In genomic region chr1:231603598-231604275, GRCh38 we compare ENCODE assay signal across 8 cellular contexts. TPM values are rescaled to one million over a fixed set of nuclear protein-coding genes. Genes with fewer than 3 reads are reported as not detected.
DNase-seq lines count a peak whose midpoint lies in the region; ATAC-seq, FAIRE-seq and TF ChIP-seq lines count a peak whose summit lies in the region.

No MANE protein-coding gene starts in this region.

- TF ChIP-seq EP300 in esophagus muscularis mucosa (IDR thresholded peaks at IDR 0.05) = no peak

- DNase-seq in AG10803 (ENCODE audit: low read depth) = peak; percentile 47
- peak; percentile 27 for DNase-seq in GM12891 (ENCODE audit: insufficient read length, low spot score)
- DNase-seq in NCI-H226 = peak; percentile 6
- peak; percentile 36 for DNase-seq in activated CD4-positive, CD25-positive, alpha-beta regulatory T cell treated with anti-CD3 and anti-CD28 coated beads, Interleukin-2, amount 50 U/mL, for 72 hours
- no peak for DNase-seq in esophagus muscularis mucosa (ENCODE audit: extremely low spot score)
- peak; percentile 13 to 72 (median 67) for DNase-seq in naive thymus-derived CD4-positive, alpha-beta T cell

- H3K9me3 Mint-ChIP-seq in naive thymus-derived CD4-positive, alpha-beta T cell = no peaks in the 10 kb centered on the region

- H3K27ac Mint-ChIP-seq in naive thymus-derived CD4-positive, alpha-beta T cell = peak overlapping the region; percentile 79 to 96 (median 87)

- peaks cover 0 to 18% (median 0%) of the 10 kb centered on the region in 5 donors for H3K27me3 Mint-ChIP-seq in naive thymus-derived CD4-positive, alpha-beta T cell

- no peaks in the 10 kb centered on the region for H3K9me3 ChIP-seq in esophagus muscularis mucosa
- H3K9me3 ChIP-seq in naive thymus-derived CD4-positive, alpha-beta T cell (ENCODE audit: control insufficient read depth in 2 of 3, low read length in 3 of 3) = no peaks in the 10 kb centered on the region

- peaks cover 8 to 19% (median 11%) of the 10 kb centered on the region in 7 donors for H3K4me1 Mint-ChIP-seq in naive thymus-derived CD4-positive, alpha-beta T cell

- H3K4me1 ChIP-seq in esophagus muscularis mucosa = peaks cover 6 to 35% (median 25%) of the 10 kb centered on the region in 4 donors
- no peaks in the 10 kb centered on the region for H3K4me1 ChIP-seq in naive thymus-derived CD4-positive, alpha-beta T cell (ENCODE audit: control insufficient read depth in 2 of 2, insufficient read depth in 2 of 2, low read length in 2 of 2)

- H3K4me3 ChIP-seq in AG10803 (ENCODE audit: low read length) = peak overlapping the region; percentile 62
- H3K4me3 ChIP-seq in esophagus muscularis mucosa = peak overlapping the region; percentile 44 to 54 (median 53)
- H3K4me3 ChIP-seq in naive thymus-derived CD4-positive, alpha-beta T cell (ENCODE audit: low read length) = peak overlapping the region; percentile 67

- H3K36me3 ChIP-seq in esophagus muscularis mucosa = no peaks in the 10 kb centered on the region
- H3K36me3 ChIP-seq in naive thymus-derived CD4-positive, alpha-beta T cell (ENCODE audit: control insufficient read depth in 2 of 3, insufficient read depth in 3 of 3, low read length in 3 of 3) = no peaks in the 10 kb centered on the region

- H3K27ac ChIP-seq in esophagus muscularis mucosa (replicated peaks in 1 of 4) = peak overlapping the region in 1 of 4 donors; percentile 42
- peak overlapping the region; percentile 70 for H3K27ac ChIP-seq in naive thymus-derived CD4-positive, alpha-beta T cell (ENCODE audit: low read depth, low read length)

- TF ChIP-seq POLR2A in GM12891 (IDR thresholded peaks at IDR 0.05; ENCODE audit: low read depth, low read length) (no peak), esophagus muscularis mucosa (IDR thresholded peaks at IDR 0.05; ENCODE audit: low read depth) (no peak)

- CTCF ChIA-PET in naive thymus-derived CD4-positive, alpha-beta T cell (lab: Charles Lee) = interaction anchor here (0.7 to 1.2 kb wide), 5 partner anchors 65 to 286 kb away, joined by 3 to 10 read pairs (median 5); no protein-coding TSS in a partner anchor

- FAIRE-seq in GM12891 (lab: Jason Lieb, UNC) = peak; percentile 28

- H3K4me3 Mint-ChIP-seq in naive thymus-derived CD4-positive, alpha-beta T cell = peak overlapping the region; percentile 77 to 98 (median 94)

- ATAC-seq in HG03342 (IDR thresholded peaks at IDR 0.05; ENCODE audit: unreplicated experiment) = peak; percentile 66
- peak; percentile 87 for ATAC-seq in naive thymus-derived CD4-positive, alpha-beta T cell
- ATAC-seq in HG02840 (IDR thresholded peaks at IDR 0.05; ENCODE audit: low FRiP score, unreplicated experiment) = no peak

- TF ChIP-seq CTCF in AG10803 (conservative IDR thresholded peaks at IDR 0.05; ENCODE audit: low read length) (peak; percentile 74), esophagus muscularis mucosa (IDR thresholded peaks at IDR 0.05) (peak; percentile 73 to 86 (median 81))

- no peaks in the 10 kb centered on the region for H3K27me3 ChIP-seq in esophagus muscularis mucosa
- H3K27me3 ChIP-seq in naive thymus-derived CD4-positive, alpha-beta T cell (ENCODE audit: control insufficient read depth in 2 of 2, insufficient read depth in 2 of 2, low read length in 2 of 2) = no peaks in the 10 kb centered on the region

- intact Hi-C loops in esophagus muscularis mucosa (cut with DNase I) = loop anchor here (5.0 kb wide), 1 partner anchor 176 kb away; no protein-coding TSS in a partner anchor
- intact Hi-C loops in naive thymus-derived CD4-positive, alpha-beta T cell (cut with micrococcal nuclease) = loop anchor here (1.0 to 10.0 kb wide), 13 partner anchors 9 to 689 kb away; partner anchors contain the start of genes GNPAT (in 2 of the 2), EGLN1 (in 1 of the 2), FAM89A (in 1 of the 2) and SPRTN (in 1 of the 2)

- 33% methylated on average over 8 of the region's 8 CpGs for WGBS in esophagus muscularis mucosa

- H3K36me3 Mint-ChIP-seq in naive thymus-derived CD4-positive, alpha-beta T cell = no peaks in the 10 kb centered on the region

- POLR2A ChIA-PET in naive thymus-derived CD4-positive, alpha-beta T cell (lab: Charles Lee) = interaction anchor here (0.5 kb wide), 1 partner anchor 631 kb away, joined by 3 read pairs; no protein-coding TSS in a partner anchor

TF ChIP-seq in GM12891, 5 proteins besides CTCF, POLR2A, EP300 and RAD21:
- no peak for TF ChIP-seq POU2F2 (IDR thresholded peaks at IDR 0.05; ENCODE audit: low read depth, low read length)
- TF ChIP-seq TAF1 (IDR thresholded peaks at IDR 0.05; ENCODE audit: low read depth, low read length) = no peak
- no peak for TF ChIP-seq PAX5 (IDR thresholded peaks at IDR 0.05; ENCODE audit: insufficient read depth, low read length, severe bottlenecking)
- no peak for TF ChIP-seq POLR2AphosphoS5 (IDR thresholded peaks at IDR 0.05; ENCODE audit: low read depth, low read length)
- TF ChIP-seq SPI1 (IDR thresholded peaks at IDR 0.05; ENCODE audit: low read depth, low read length) = no peak

RNA-seq across cellular contexts. Expression of gene DISC1, which starts 22.9 kb away (rescaled TPM):
- 0.05 TPM for polyA plus RNA-seq in GM12891 (2012; ENCODE audit: low read depth, missing spikeins)
- 1 to 10 TPM; 5.3 to 6.6 (median 6.2) TPM for total RNA-seq in esophagus muscularis mucosa
- 10 to 100 TPM; 17.1 to 33.8 (median 23.5) TPM for total RNA-seq in naive thymus-derived CD4-positive, alpha-beta T cell
- 1 to 10 TPM; 7.8 to 9.0 TPM for polyA plus RNA-seq in naive thymus-derived CD4-positive, alpha-beta T cell
